Comparison of ENCODE assay signal across 8 cellular contexts in genomic region chr11:119585038-119585666, GRCh38.
DNase-seq lines count a peak whose midpoint lies in the region; ATAC-seq and TF ChIP-seq lines count a peak whose summit lies in the region.

No MANE protein-coding gene starts in this region.

- intact Hi-C loops in PC-3 (cut with micrococcal nuclease) = no loop called here
- intact Hi-C loops in prostate gland (cut with DNase I) = no loop called here

- H3F3A ChIP-seq in PC-3 (ENCODE audit: low read length, unreplicated experiment) = no peaks in the 10 kb centered on the region

- WGBS in prostate gland = 8% methylated on average over 32 of the region's 38 CpGs

- no TSS peak for BruUV-seq in PC-3 (replicated peaks; lab: Mats Ljungman, UMichigan)

- 0 out of 2 replicates have a peak, but pooled peaks cover 4% of the 10 kb centered on the region for H3K79me2 ChIP-seq in PC-3 (ENCODE audit: low read length)

- H4K20me1 ChIP-seq in PC-3 (ENCODE audit: low read length) = no peaks in the 10 kb centered on the region

- peak overlapping the region; percentile 81 for H3K9ac ChIP-seq in PC-3 (ENCODE audit: low read length)

- H3K9me2 ChIP-seq in PC-3 (replicated peaks; ENCODE audit: low read length) = no peaks in the 10 kb centered on the region

- peaks cover 38% of the 10 kb centered on the region for H3K4me1 ChIP-seq in PC-3 (ENCODE audit: insufficient read depth, low read length)
- H3K4me1 ChIP-seq in prostate gland (replicated peaks) = no peaks in the 10 kb centered on the region

- H3K27ac ChIP-seq in PC-3 (ENCODE audit: low read length) (peak overlapping the region; percentile 79), prostate gland (peak overlapping the region; percentile 50 to 76)

- H3K4me3 ChIP-seq in PC-3 (ENCODE audit: low read length) (peak overlapping the region; percentile 69), foreskin fibroblast (ENCODE audit: low read depth in 1 of 2, low read length in 2 of 2) (peak overlapping the region; percentile 55 to 60), prostate gland (peak overlapping the region; percentile 18 to 39)

- H3K36me3 ChIP-seq in PC-3 (ENCODE audit: low read depth, low read length) = no peaks in the 10 kb centered on the region
- no peaks in the 10 kb centered on the region for H3K36me3 ChIP-seq in prostate gland

- H3K4me2 ChIP-seq in PC-3 (ENCODE audit: low read length) = peak overlapping the region; percentile 94

- H3K27me3 ChIP-seq in PC-3 (ENCODE audit: low read length) = no peaks in the 10 kb centered on the region
- H3K27me3 ChIP-seq in prostate gland (replicated peaks; ENCODE audit: insufficient read depth) = no peaks in the 10 kb centered on the region

- H2AFZ ChIP-seq in PC-3 (ENCODE audit: low read length) = peak overlapping the region; percentile 90

- H3K9me3 ChIP-seq in PC-3 (ENCODE audit: low read length) = no peaks in the 10 kb centered on the region
- no peaks in the 10 kb centered on the region for H3K9me3 ChIP-seq in prostate gland

- peak; percentile 48 for TF ChIP-seq POLR2A in prostate gland (IDR thresholded peaks at IDR 0.05)

- TF ChIP-seq CTCF in PC-3 (conservative IDR thresholded peaks at IDR 0.05; ENCODE audit: low read depth, low read length) (no peak), foreskin fibroblast (IDR thresholded peaks at IDR 0.05; ENCODE audit: low read depth, low read length) (no peak), prostate gland (IDR thresholded peaks at IDR 0.05) (no peak)

- peak; percentile 46 for ATAC-seq in PC-3

- DNase-seq in DMS79 treated with DMSO at 0.1 percent for 48 hours (lab: John Stamatoyannopoulos, UW) = peak; percentile 85
- DNase-seq in PC-3 = peak; percentile 58
- peak in 1 of 2 donors; percentile 18 for DNase-seq in foreskin fibroblast
- DNase-seq in prostate gland (ENCODE audit: low spot score) = peak; percentile 84
- no peak for DNase-seq in NCI-H1694 treated with DMSO at 0.1 percent for 48 hours (lab: John Stamatoyannopoulos, UW)
- no peak for DNase-seq in KG1 (lab: John Stamatoyannopoulos, UW)
- no peak for DNase-seq in occipital lobe (lab: John Stamatoyannopoulos, UW)
- no peak for DNase-seq in activated T-cell treated with anti-CD3 and anti-CD28 coated beads, Interleukin-2, amount 50 U/mL, for 1 hour

- CTCF ChIA-PET in PC-3 (lab: Charles Lee) = interaction anchor here (0.6 kb wide), 1 partner anchor 91 kb away, joined by 4 read pairs; no protein-coding TSS in a partner anchor

- POLR2A ChIA-PET in PC-3 (lab: Charles Lee; ENCODE audit: unreplicated experiment) = interaction anchor here (0.6 to 0.7 kb wide), 2 partner anchors 30 to 61 kb away, joined by 3 to 4 read pairs; no protein-coding TSS in a partner anchor

Comparison
In these comparisons a context has a peak if more than half of its experiments do, and no peak if none do; other contexts are left out.
1. DNase-seq: peak in DMS79 treated with DMSO at 0.1 percent for 48 hours (single experiment), PC-3 (single experiment) and prostate gland (single experiment); none in NCI-H1694 treated with DMSO at 0.1 percent for 48 hours (single experiment), KG1 (single experiment), occipital lobe (single experiment) and activated T-cell treated with anti-CD3 and anti-CD28 coated beads, Interleukin-2, amount 50 U/mL, for 1 hour (single experiment).
2. Peak in every context shown above with its lines, with median percentiles within 50 percentile points of each other: H3K4me3 ChIP-seq.